In genomic region chr6:157823523-157824370, GRCh38 we compare ENCODE assay signal across 1 cellular context.
A peak's percentile ranks its signal among the peaks of the same experiment; 100 is the strongest.
TF ChIP-seq lines count a peak whose summit lies in the region.

No MANE protein-coding gene starts in this region.

TF ChIP-seq in GM12878, 131 proteins besides CTCF, POLR2A, EP300 and RAD21 (continued from another document):
- TF ChIP-seq ZBTB4 (CRISPR knock-in tag; IDR thresholded peaks at IDR 0.05) (no peak), GATAD2B (conservative IDR thresholded peaks at IDR 0.05; ENCODE audit: low read depth) (no peak; the same call in 1 of the 2 replicates), SUPT20H (IDR thresholded peaks at IDR 0.05; ENCODE audit: borderline replicate concordance, control insufficient read depth, low read depth, low read length) (no peak), IKZF1 (conservative IDR thresholded peaks at IDR 0.05) (peak; percentile 80), PML (IDR thresholded peaks at IDR 0.05; ENCODE audit: low read length) (no peak), IRF4 (IDR thresholded peaks at IDR 0.05; ENCODE audit: low read depth, low read length) (peak; percentile 52; the same call in 1 of the 2 replicates), RBBP5 (conservative IDR thresholded peaks at IDR 0.05) (no peak), RELB (IDR thresholded peaks at IDR 0.05; ENCODE audit: low read depth) (no peak), MLLT1 (IDR thresholded peaks at IDR 0.05) (no peak), CREB1 (IDR thresholded peaks at IDR 0.05; ENCODE audit: low read depth) (peak; percentile 80), ZBED1 (IDR thresholded peaks at IDR 0.05; ENCODE audit: borderline replicate concordance) (no peak), ZNF217 (IDR thresholded peaks at IDR 0.05) (no peak)
